In genomic region chr19:52722062-52723005, GRCh38 we compare ENCODE assay signal across 11 cellular contexts. TPM values are rescaled to one million over a fixed set of nuclear protein-coding genes. Genes with fewer than 3 reads are reported as not detected.
DNase-seq lines count a peak whose midpoint lies in the region; ATAC-seq and TF ChIP-seq lines count a peak whose summit lies in the region.
"Had no signal": no experiment of that assay in that cellular context is flagged by ENCODE, and none has a peak within 500 bp of the region (broad histone marks: within the 10 kb centered on the region; RNA-seq: fewer than 3 reads in every experiment).

No MANE protein-coding gene starts in this region.

- peaks cover 6% of the 10 kb centered on the region for H3K36me3 ChIP-seq in RWPE2 (ENCODE audit: low read depth)

- CTCF ChIA-PET in activated naive CD4-positive, alpha-beta T cell treated with anti-CD3 and anti-CD28 coated beads for 36 hours (lab: Charles Lee): no interaction called here
- CTCF ChIA-PET in WTC11 (lab: Charles Lee): no interaction called here

- H3K36me3 Mint-ChIP-seq in activated naive CD4-positive, alpha-beta T cell treated with anti-CD3 and anti-CD28 coated beads for 36 hours (ENCODE audit: low read depth): peaks cover 71% of the 10 kb centered on the region
- H3K36me3 Mint-ChIP-seq in WTC11: peaks cover 64% of the 10 kb centered on the region

- peaks cover 11% of the 10 kb centered on the region for H3K4me1 ChIP-seq in RWPE2 (ENCODE audit: insufficient read depth, poor library complexity, severe bottlenecking)

- no peak overlapping the region for H3K27ac Mint-ChIP-seq in activated naive CD4-positive, alpha-beta T cell treated with anti-CD3 and anti-CD28 coated beads for 36 hours
- H3K27ac Mint-ChIP-seq in WTC11: no peak overlapping the region

- POLR2A ChIA-PET in WTC11 (lab: Charles Lee): no interaction called here

- TF ChIP-seq CTCF in RWPE2 (IDR thresholded peaks at IDR 0.05; ENCODE audit: poor library complexity, severe bottlenecking) (no peak), WTC11 (IDR thresholded peaks at IDR 0.05) (no peak)

- no peaks in the 10 kb centered on the region for H3K27me3 Mint-ChIP-seq in activated naive CD4-positive, alpha-beta T cell treated with anti-CD3 and anti-CD28 coated beads for 36 hours (ENCODE audit: low read depth)
- H3K27me3 Mint-ChIP-seq in WTC11 (ENCODE audit: low read depth): peaks cover 28% of the 10 kb centered on the region
- H3K27me3 Mint-ChIP-seq: naive thymus-derived CD8-positive, alpha-beta T cell had no signal

- H3K4me1 Mint-ChIP-seq in activated naive CD4-positive, alpha-beta T cell treated with anti-CD3 and anti-CD28 coated beads for 36 hours (ENCODE audit: low read depth): peaks cover 3% of the 10 kb centered on the region
- peaks cover 14% of the 10 kb centered on the region for H3K4me1 Mint-ChIP-seq in WTC11

- no peak overlapping the region for H3K4me3 ChIP-seq in RWPE2 (ENCODE audit: severe bottlenecking)

- peaks cover 27% of the 10 kb centered on the region for H3K9me3 Mint-ChIP-seq in activated naive CD4-positive, alpha-beta T cell treated with anti-CD3 and anti-CD28 coated beads for 36 hours
- H3K9me3 Mint-ChIP-seq in WTC11: peaks cover 23% of the 10 kb centered on the region

- ATAC-seq in RWPE2 (ENCODE audit: low read depth): peak; percentile 95
- ATAC-seq in esophagus mucosa: peak; percentile 79
- ATAC-seq in GM19463 (IDR thresholded peaks at IDR 0.05; ENCODE audit: unreplicated experiment): no peak
- ATAC-seq in GM19328 (IDR thresholded peaks at IDR 0.05; ENCODE audit: unreplicated experiment): no peak
- no peak for ATAC-seq in WTC11
- ATAC-seq: naive thymus-derived CD8-positive, alpha-beta T cell had no signal

- H3K9me3 ChIP-seq in RWPE2 (ENCODE audit: severe bottlenecking): no peaks in the 10 kb centered on the region

- no peaks in the 10 kb centered on the region for H3K27me3 ChIP-seq in RWPE2 (ENCODE audit: insufficient read depth, poor library complexity, severe bottlenecking)

- peak; percentile 83 for DNase-seq in GM04504 (ENCODE audit: low read depth)
- DNase-seq in RWPE2 (ENCODE audit: low spot score): peak; percentile 80
- peak; percentile 87 for DNase-seq in renal cortical epithelial cell (ENCODE audit: low read depth)
- no peak for DNase-seq in activated naive CD4-positive, alpha-beta T cell treated with anti-CD3 and anti-CD28 coated beads for 36 hours
- DNase-seq in WTC11 (ENCODE audit: low spot score): no peak
- DNase-seq: activated CD4-positive, alpha-beta T cell treated with anti-CD3 and anti-CD28 coated beads for 4 hours; naive thymus-derived CD8-positive, alpha-beta T cell; NCI-H510A treated with DMSO at 0.1 percent for 48 hours had no signal

- H3K4me3 Mint-ChIP-seq in activated naive CD4-positive, alpha-beta T cell treated with anti-CD3 and anti-CD28 coated beads for 36 hours: no peak overlapping the region
- H3K4me3 Mint-ChIP-seq in WTC11: no peak overlapping the region

- peak overlapping the region; percentile 43 for H3K27ac ChIP-seq in RWPE2 (ENCODE audit: poor library complexity, severe bottlenecking)

- intact Hi-C loops in activated naive CD4-positive, alpha-beta T cell treated with anti-CD3 and anti-CD28 coated beads for 36 hours (cut with micrococcal nuclease): no loop called here

TF ChIP-seq in WTC11, 78 proteins besides CTCF, POLR2A, EP300 and RAD21:
- TF ChIP-seq NR3C1 (CRISPR knock-in tag; conservative IDR thresholded peaks at IDR 0.05; ENCODE audit: low read depth) (no peak), ZNF232 (CRISPR knock-in tag; IDR thresholded peaks at IDR 0.05) (no peak), RORB (CRISPR knock-in tag; IDR thresholded peaks at IDR 0.05) (no peak), PREB (CRISPR knock-in tag; IDR thresholded peaks at IDR 0.05; ENCODE audit: borderline replicate concordance) (no peak), HMGA2 (CRISPR knock-in tag; IDR thresholded peaks at IDR 0.05) (no peak), USF1 (CRISPR knock-in tag; IDR thresholded peaks at IDR 0.05) (no peak), SOX15 (CRISPR knock-in tag; IDR thresholded peaks at IDR 0.05) (no peak)

RNA-seq across cellular contexts. Expression of gene ZNF611, which starts 12.5 kb away (rescaled TPM):
- total RNA-seq in esophagus mucosa (6.9 TPM), renal cortical epithelial cell (27.4 and 77.3 TPM in 2 replicates), WTC11 (2021) (18.0 to 22.4 TPM (median 19.9 TPM) in 3 replicates)
- 10 to 100 TPM; 10.4 to 12.1 TPM for total RNA-seq in activated naive CD4-positive, alpha-beta T cell treated with anti-CD3 and anti-CD28 coated beads for 36 hours

Comparison
In these comparisons a context has a peak if more than half of its experiments do, and no peak if none do; other contexts are left out.
1. DNase-seq: peak in GM04504 (single experiment), RWPE2 (single experiment) and renal cortical epithelial cell (single experiment); none in activated naive CD4-positive, alpha-beta T cell treated with anti-CD3 and anti-CD28 coated beads for 36 hours (single experiment) and WTC11 (single experiment).
2. ATAC-seq: peak in RWPE2 (single experiment) and esophagus mucosa (single experiment); none in GM19463 (single experiment), GM19328 (single experiment) and WTC11 (single experiment).